ENCODE assay signal across 20 cellular contexts in the genomic region with DNA sequence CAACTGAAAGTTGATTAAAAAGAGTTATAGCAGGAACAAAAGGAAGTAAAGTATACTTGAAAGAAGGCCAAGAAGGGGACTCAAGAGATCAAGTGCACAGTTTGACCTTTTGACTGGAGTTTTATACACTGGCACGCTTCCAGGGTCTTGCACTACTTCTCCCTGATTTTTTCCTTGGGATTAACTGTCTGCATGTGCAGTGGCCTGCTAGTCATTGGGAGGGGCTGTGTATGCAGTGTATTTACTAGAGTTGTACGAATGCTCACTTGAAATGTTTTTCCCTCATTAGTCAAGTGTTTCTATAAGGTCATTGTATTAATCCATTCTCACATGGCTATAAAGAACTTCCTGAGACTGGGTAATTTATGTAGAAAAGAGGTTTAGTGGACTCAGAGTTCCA.
"Had no signal": no experiment of that assay in that cellular context is flagged by ENCODE, and none has a peak within 500 bp of the region (broad histone marks: within the 10 kb centered on the region; RNA-seq: fewer than 3 reads in every experiment).

No MANE protein-coding gene starts in this region.

- H2AFZ ChIP-seq: parathyroid adenoma had no signal

- DNase-seq: effector memory CD8-positive, alpha-beta T cell; gastrocnemius medialis; heart right ventricle; hypothalamus; left ventricle myocardium inferior; lower lobe of right lung; natural killer cell; occipital lobe; retina; stimulated activated CD4-positive, alpha-beta T cell treated with anti-CD3 and anti-CD28 coated beads, Interleukin-4, amount 100 ng/mL, for 1 hour; stimulated activated CD8-positive, alpha-beta memory T cell treated with anti-CD3 and anti-CD28 coated beads, Interleukin-4, amount 100 ng/mL, for 48 hours; stimulated activated naive CD8-positive, alpha-beta T cell treated with anti-CD3 and anti-CD28 coated beads, Interleukin-15, Interleukin-2, amounts not matched to agents 100 U/mL and 50 U/mL, for 24 hours; upper lobe of right lung had no signal

- H3K27ac ChIP-seq: epithelial cell of prostate, esophagus muscularis mucosa, gastrocnemius medialis, heart right ventricle, left ventricle myocardium inferior, lower lobe of right lung, parathyroid adenoma, prostate gland, tibial nerve, upper lobe of right lung, vagina had no signal

- H3K4me3 ChIP-seq: esophagus muscularis mucosa, gastrocnemius medialis, heart right ventricle, left ventricle myocardium inferior, lower lobe of right lung, prostate gland, smooth muscle cell, tibial nerve, upper lobe of right lung, vagina had no signal

- H3K9me3 ChIP-seq: esophagus muscularis mucosa, gastrocnemius medialis, left ventricle myocardium inferior, lower lobe of right lung, prostate gland, tibial nerve, upper lobe of right lung, vagina had no signal

- H3K4me1 ChIP-seq: esophagus muscularis mucosa, gastrocnemius medialis, heart right ventricle, left ventricle myocardium inferior, lower lobe of right lung, parathyroid adenoma, prostate gland, upper lobe of right lung, vagina had no signal

- H3K79me2 ChIP-seq: parathyroid adenoma had no signal

- H3K27me3 ChIP-seq: esophagus muscularis mucosa, gastrocnemius medialis, heart right ventricle, tibial nerve, upper lobe of right lung, vagina had no signal

- H3K4me2 ChIP-seq: smooth muscle cell had no signal

- H3K36me3 ChIP-seq: esophagus muscularis mucosa, gastrocnemius medialis, heart right ventricle, left ventricle myocardium inferior, lower lobe of right lung, prostate gland, tibial nerve, upper lobe of right lung, vagina had no signal
